18 cellular contexts compared by ENCODE assay signal in genomic region chr15:80531388-80532184, GRCh38.
DNase-seq lines count a peak whose midpoint lies in the region; ATAC-seq, FAIRE-seq and TF ChIP-seq lines count a peak whose summit lies in the region.
"Had no signal": no experiment of that assay in that cellular context is flagged by ENCODE, and none has a peak within 500 bp of the region (broad histone marks: within the 10 kb centered on the region; RNA-seq: fewer than 3 reads in every experiment).

No MANE protein-coding gene starts in this region.

- peaks cover 39% of the 10 kb centered on the region for H3K36me3 Mint-ChIP-seq in neural progenitor cell
- H3K36me3 Mint-ChIP-seq: activated naive CD8-positive, alpha-beta T cell treated with anti-CD3 and anti-CD28 coated beads, Interleukin-2, amount 10 ng/mL, durations not matched to agents 7 days and 5 days; CD4-positive, CD25-positive, alpha-beta regulatory T cell had no signal

- no peak overlapping the region for H3K4me2 ChIP-seq in neural progenitor cell
- H3K4me2 ChIP-seq: KMS-11 had no signal

- TF ChIP-seq CTCF in right atrium auricular region (IDR thresholded peaks at IDR 0.05) = no peak
- TF ChIP-seq CTCF in choroid plexus epithelial cell (conservative IDR thresholded peaks at IDR 0.05; ENCODE audit: low read depth, low read length) = no peak
- TF ChIP-seq CTCF in left lung (IDR thresholded peaks at IDR 0.05) = no peak
- TF ChIP-seq CTCF in upper lobe of left lung (IDR thresholded peaks at IDR 0.05) = no peak
- TF ChIP-seq CTCF in neural progenitor cell (IDR thresholded peaks at IDR 0.05) = no peak

- peaks cover 0 to 22% of the 10 kb centered on the region in 2 donors for H3K4me1 ChIP-seq in right atrium auricular region
- H3K4me1 ChIP-seq in left lung = peaks cover 10 to 13% of the 10 kb centered on the region in 2 donors
- peaks cover 13 to 17% (median 15%) of the 10 kb centered on the region in 4 donors for H3K4me1 ChIP-seq in upper lobe of left lung
- no peaks in the 10 kb centered on the region for H3K4me1 ChIP-seq in neural progenitor cell
- H3K4me1 ChIP-seq: HAP-1 had no signal

- DNase-seq in Right ventricle myocardium inferior (ENCODE audit: missing footprints) (no peak), right atrium auricular region (ENCODE audit: low spot score) (no peak), choroid plexus epithelial cell (ENCODE audit: low read depth) (peak; percentile 47), left lung (no peak), upper lobe of left lung (peak in 1 of 2 donors; percentile 10), frontal cortex (ENCODE audit: low spot score in 2 of 2) (no peak), H4 (ENCODE audit: low spot score) (no peak), neural progenitor cell (ENCODE audit: low spot score) (no peak)
- DNase-seq: activated CD8-positive, alpha-beta T cell treated with anti-CD3 and anti-CD28 coated beads, Interleukin-2, amount 10 ng/mL, durations not matched to agents 7 days and 5 days; activated naive CD8-positive, alpha-beta T cell treated with anti-CD3 and anti-CD28 coated beads, Interleukin-2, amount 10 ng/mL, durations not matched to agents 7 days and 5 days; CD4-positive, CD25-positive, alpha-beta regulatory T cell; effector CD8-positive, alpha-beta T cell; naive B cell; NCI-H1092 had no signal

- no peaks in the 10 kb centered on the region for H3K27me3 ChIP-seq in right atrium auricular region
- H3K27me3 ChIP-seq in left lung = no peaks in the 10 kb centered on the region
- no peaks in the 10 kb centered on the region for H3K27me3 ChIP-seq in upper lobe of left lung
- H3K27me3 ChIP-seq in neural progenitor cell = no peaks in the 10 kb centered on the region

- intact Hi-C loops in Right ventricle myocardium inferior (cut with DNase I) (no loop called here), left lung (cut with DNase I) (no loop called here)

- no peak overlapping the region for H3K4me3 ChIP-seq in right atrium auricular region
- no peak overlapping the region for H3K4me3 ChIP-seq in choroid plexus epithelial cell (ENCODE audit: low read depth, low read length)
- no peak overlapping the region for H3K4me3 ChIP-seq in left lung
- H3K4me3 ChIP-seq in upper lobe of left lung = no peak overlapping the region
- H3K4me3 ChIP-seq in neural progenitor cell = no peak overlapping the region
- H3K4me3 ChIP-seq: HAP-1 had no signal

- FAIRE-seq in frontal cortex (lab: Jason Lieb, UNC) = no peak
- FAIRE-seq: GM18507 had no signal

- no peaks in the 10 kb centered on the region for H3K4me1 Mint-ChIP-seq in neural progenitor cell
- H3K4me1 Mint-ChIP-seq: activated naive CD8-positive, alpha-beta T cell treated with anti-CD3 and anti-CD28 coated beads, Interleukin-2, amount 10 ng/mL, durations not matched to agents 7 days and 5 days; CD4-positive, CD25-positive, alpha-beta regulatory T cell; naive B cell had no signal

- H4K20me1 ChIP-seq in neural progenitor cell (ENCODE audit: low read depth) = no peaks in the 10 kb centered on the region

- TF ChIP-seq EP300 in upper lobe of left lung (IDR thresholded peaks at IDR 0.05) = no peak

- ATAC-seq in Right ventricle myocardium inferior (peak; percentile 35), left lung (peak; percentile 36), upper lobe of left lung (ENCODE audit: low FRiP score in 2 of 2) (peak in 1 of 2 donors; percentile 20)
- ATAC-seq: activated CD8-positive, alpha-beta T cell treated with anti-CD3 and anti-CD28 coated beads, Interleukin-2, amount 10 ng/mL, durations not matched to agents 7 days and 5 days had no signal

- no peaks in the 10 kb centered on the region for H3K27me3 Mint-ChIP-seq in neural progenitor cell (ENCODE audit: insufficient read depth, low read depth)
- H3K27me3 Mint-ChIP-seq: type B pancreatic cell had no signal

- no peaks in the 10 kb centered on the region for H3K9me3 ChIP-seq in right atrium auricular region
- H3K9me3 ChIP-seq in left lung = no peaks in the 10 kb centered on the region
- no peaks in the 10 kb centered on the region for H3K9me3 ChIP-seq in upper lobe of left lung
- H3K9me3 ChIP-seq in neural progenitor cell (ENCODE audit: low read depth) = no peaks in the 10 kb centered on the region

- no peaks in the 10 kb centered on the region for H3F3A ChIP-seq in neural progenitor cell (ENCODE audit: low read depth)

- H3K79me2 ChIP-seq in neural progenitor cell (ENCODE audit: low read depth) = no peaks in the 10 kb centered on the region

- H3K9me3 Mint-ChIP-seq in neural progenitor cell = peaks cover 8% of the 10 kb centered on the region

- H3K36me3 ChIP-seq in right atrium auricular region = no peaks in the 10 kb centered on the region
- H3K36me3 ChIP-seq in left lung = no peaks in the 10 kb centered on the region
- no peaks in the 10 kb centered on the region for H3K36me3 ChIP-seq in upper lobe of left lung
- no peaks in the 10 kb centered on the region for H3K36me3 ChIP-seq in neural progenitor cell
- H3K36me3 ChIP-seq: HAP-1 had no signal

- 42 to 57% methylated on average over 10 of the region's 10 CpGs for WGBS in upper lobe of left lung, 2 donors

- H3K9ac ChIP-seq in neural progenitor cell = no peak overlapping the region
- H3K9ac ChIP-seq: KMS-11 had no signal

- H3K27ac Mint-ChIP-seq in neural progenitor cell = no peak overlapping the region
- H3K27ac Mint-ChIP-seq: activated CD8-positive, alpha-beta T cell treated with anti-CD3 and anti-CD28 coated beads, Interleukin-2, amount 10 ng/mL, durations not matched to agents 7 days and 5 days; activated naive CD8-positive, alpha-beta T cell treated with anti-CD3 and anti-CD28 coated beads, Interleukin-2, amount 10 ng/mL, durations not matched to agents 7 days and 5 days; CD4-positive, CD25-positive, alpha-beta regulatory T cell; naive B cell; type B pancreatic cell had no signal

- no peak for TF ChIP-seq POLR2A in upper lobe of left lung (IDR thresholded peaks at IDR 0.05)

- H2AFZ ChIP-seq in neural progenitor cell (replicated peaks) = no peak overlapping the region

- H3K27ac ChIP-seq in right atrium auricular region (no peak overlapping the region), left lung (peak overlapping the region in 1 of 2 donors; percentile 13), upper lobe of left lung (peak overlapping the region; percentile 4 to 55 (median 48)), neural progenitor cell (no peak overlapping the region)
- H3K27ac ChIP-seq: KMS-11 had no signal

- H3K4me3 Mint-ChIP-seq in neural progenitor cell = no peak overlapping the region
- H3K4me3 Mint-ChIP-seq: activated CD8-positive, alpha-beta T cell treated with anti-CD3 and anti-CD28 coated beads, Interleukin-2, amount 10 ng/mL, durations not matched to agents 7 days and 5 days; activated naive CD8-positive, alpha-beta T cell treated with anti-CD3 and anti-CD28 coated beads, Interleukin-2, amount 10 ng/mL, durations not matched to agents 7 days and 5 days; naive B cell; type B pancreatic cell had no signal

Comparison
In these comparisons a context has a peak if more than half of its experiments do, and no peak if none do; other contexts are left out.
1. H3K27ac ChIP-seq: peak in upper lobe of left lung (4 of 4); none in right atrium auricular region (0 of 2) and neural progenitor cell (single experiment).